ENCODE assay signal across 11 cellular contexts in the genomic region with DNA sequence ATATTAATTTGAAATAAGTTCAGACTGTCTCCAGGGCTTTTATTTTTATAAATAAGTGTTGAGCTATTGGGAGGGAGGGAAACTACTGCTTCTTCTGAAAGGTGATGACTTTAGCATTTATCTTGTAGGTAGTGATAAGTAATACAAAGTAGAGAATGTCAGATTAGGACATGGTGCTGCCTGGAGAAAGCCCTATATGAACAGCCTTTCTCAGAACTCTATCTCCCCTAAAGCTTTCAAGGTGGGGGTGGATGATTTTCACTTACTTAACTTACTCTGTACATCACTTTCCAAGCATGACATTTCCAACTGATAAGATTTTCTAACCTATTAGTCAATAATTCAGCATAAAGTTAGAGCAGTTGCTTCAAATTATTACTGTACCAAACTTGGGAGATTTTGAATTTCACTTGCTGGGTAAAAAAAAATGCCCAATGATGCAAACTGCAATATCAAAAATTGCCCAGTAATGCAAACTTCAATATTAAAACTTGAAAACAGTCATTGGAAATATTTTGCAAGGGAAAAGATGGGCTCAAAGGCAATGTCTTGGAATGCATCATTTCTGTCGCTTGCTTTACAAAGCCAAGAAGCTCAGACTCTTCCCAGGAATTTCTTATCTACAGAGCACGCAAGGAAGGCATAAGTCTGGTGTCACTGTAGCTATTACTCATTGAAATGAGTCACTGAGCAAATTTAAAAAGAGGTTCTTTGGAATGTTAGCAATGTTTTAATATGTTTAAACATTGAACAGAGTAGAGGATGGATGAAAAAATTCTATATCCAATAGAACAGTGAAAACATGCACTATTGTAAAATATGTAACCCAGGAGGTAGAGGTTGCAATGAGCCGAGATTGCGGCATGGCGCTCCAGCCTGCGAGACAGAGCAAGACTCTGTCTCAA.
DNase-seq lines count a peak whose midpoint lies in the region; ATAC-seq and TF ChIP-seq lines count a peak whose summit lies in the region.
"Had no signal": no experiment of that assay in that cellular context is flagged by ENCODE, and none has a peak within 500 bp of the region (broad histone marks: within the 10 kb centered on the region; RNA-seq: fewer than 3 reads in every experiment).

No MANE protein-coding gene starts in this region.

- DNase-seq in ELR (ENCODE audit: low read depth) (peak; percentile 98), PC-9 (peak; percentile 44 to 63), epithelial cell of proximal tubule (ENCODE audit: low read depth) (peak; percentile 69), putamen (ENCODE audit: low spot score) (peak; percentile 24), NCI-H524 (lab: John Stamatoyannopoulos, UW) (no peak), NCI-H446 treated with DMSO at 0.1 percent for 48 hours (lab: John Stamatoyannopoulos, UW) (no peak)
- DNase-seq in activated T-cell treated with anti-CD3 and anti-CD28 coated beads, Interleukin-2, amount 50 U/mL, for 72 hours, result no peak
- DNase-seq: activated T-cell treated with anti-CD3 and anti-CD28 coated beads, Interleukin-2, amount 50 U/mL, for 24 hours; central memory CD4-positive, alpha-beta T cell had no signal

- no peak for ATAC-seq in activated CD4-positive, CD25-positive, alpha-beta regulatory T cell treated with anti-CD3 and anti-CD28 coated beads, Interleukin-2, amount 50 U/mL, for 24 hours
- no peak for ATAC-seq in activated T-cell treated with anti-CD3 and anti-CD28 coated beads, Interleukin-2, amount 50 U/mL, for 72 hours (replicated peaks in 1 of 2)
- ATAC-seq: stimulated activated effector memory CD8-positive, alpha-beta T cell treated with anti-CD3 and anti-CD28 coated beads, Interleukin-12 subunit alpha, Interleukin-12 subunit beta, amount 100 ng/mL, for 72 hours had no signal

- H3K27me3 ChIP-seq in PC-9 (ENCODE audit: insufficient read depth, low read depth), result no peaks in the 10 kb centered on the region

- H3K79me2 ChIP-seq in PC-9 (ENCODE audit: low read depth), result no peaks in the 10 kb centered on the region

- no peaks in the 10 kb centered on the region for H4K20me1 ChIP-seq in PC-9 (ENCODE audit: insufficient read depth)

- no peaks in the 10 kb centered on the region for H3K36me3 Mint-ChIP-seq in activated T-cell treated with anti-CD3 and anti-CD28 coated beads, Interleukin-2, amount 50 U/mL, for 72 hours (ENCODE audit: insufficient read depth in 2 of 2)
- H3K36me3 Mint-ChIP-seq: stimulated activated effector memory CD8-positive, alpha-beta T cell treated with anti-CD3 and anti-CD28 coated beads, Interleukin-12 subunit alpha, Interleukin-12 subunit beta, amount 100 ng/mL, for 72 hours had no signal

- H3K36me3 ChIP-seq in PC-9 (ENCODE audit: low read depth), result no peaks in the 10 kb centered on the region

- H3K27ac Mint-ChIP-seq in activated T-cell treated with anti-CD3 and anti-CD28 coated beads, Interleukin-2, amount 50 U/mL, for 72 hours, result no peak overlapping the region
- H3K27ac Mint-ChIP-seq: activated T-cell treated with anti-CD3 and anti-CD28 coated beads, Interleukin-2, amount 50 U/mL, for 24 hours; stimulated activated effector memory CD8-positive, alpha-beta T cell treated with anti-CD3 and anti-CD28 coated beads, Interleukin-12 subunit alpha, Interleukin-12 subunit beta, amount 100 ng/mL, for 72 hours had no signal

- H3K4me3 Mint-ChIP-seq in activated T-cell treated with anti-CD3 and anti-CD28 coated beads, Interleukin-2, amount 50 U/mL, for 72 hours, result no peak overlapping the region
- H3K4me3 Mint-ChIP-seq: activated T-cell treated with anti-CD3 and anti-CD28 coated beads, Interleukin-2, amount 50 U/mL, for 24 hours; stimulated activated effector memory CD8-positive, alpha-beta T cell treated with anti-CD3 and anti-CD28 coated beads, Interleukin-12 subunit alpha, Interleukin-12 subunit beta, amount 100 ng/mL, for 72 hours had no signal

- no peak overlapping the region for H3K4me2 ChIP-seq in PC-9

- no peak overlapping the region for H3K27ac ChIP-seq in PC-9

- no peaks in the 10 kb centered on the region for H3K9me2 ChIP-seq in PC-9 (ENCODE audit: insufficient read depth)

- POLR2A ChIA-PET in PC-9 (lab: Charles Lee; ENCODE audit: unreplicated experiment), result interaction anchor here (0.6 kb wide), 2 partner anchors 9 to 1149 kb away, joined by 3 read pairs; no protein-coding TSS in a partner anchor

- H3K9me3 Mint-ChIP-seq in activated T-cell treated with anti-CD3 and anti-CD28 coated beads, Interleukin-2, amount 50 U/mL, for 72 hours, result no peaks in the 10 kb centered on the region
- H3K9me3 Mint-ChIP-seq: activated T-cell treated with anti-CD3 and anti-CD28 coated beads, Interleukin-2, amount 50 U/mL, for 24 hours had no signal

- intact Hi-C loops in PC-9 (cut with micrococcal nuclease; ENCODE audit: unreplicated experiment), result loop anchor here (2.0 to 10.0 kb wide), 5 partner anchors 66 to 266 kb away; no protein-coding TSS in a partner anchor

- H3K27me3 Mint-ChIP-seq in activated T-cell treated with anti-CD3 and anti-CD28 coated beads, Interleukin-2, amount 50 U/mL, for 72 hours (ENCODE audit: low read depth), result no peaks in the 10 kb centered on the region
- H3K27me3 Mint-ChIP-seq: activated T-cell treated with anti-CD3 and anti-CD28 coated beads, Interleukin-2, amount 50 U/mL, for 24 hours had no signal

- no peak overlapping the region for H2AFZ ChIP-seq in PC-9

- H3K4me1 ChIP-seq in PC-9 (replicated peaks; ENCODE audit: insufficient read depth), result no peaks in the 10 kb centered on the region

- no peaks in the 10 kb centered on the region for H3K4me1 Mint-ChIP-seq in activated T-cell treated with anti-CD3 and anti-CD28 coated beads, Interleukin-2, amount 50 U/mL, for 72 hours (ENCODE audit: low read depth)
- H3K4me1 Mint-ChIP-seq: stimulated activated effector memory CD8-positive, alpha-beta T cell treated with anti-CD3 and anti-CD28 coated beads, Interleukin-12 subunit alpha, Interleukin-12 subunit beta, amount 100 ng/mL, for 72 hours had no signal

- no TSS peak for BruUV-seq in PC-9 (replicated peaks; lab: Mats Ljungman, UMichigan)

- CTCF ChIA-PET in PC-9 (lab: Charles Lee), result interaction anchor here (0.7 kb wide), 1 partner anchor 19 kb away, joined by 3 read pairs; no protein-coding TSS in a partner anchor

- H3F3A ChIP-seq in PC-9 (ENCODE audit: insufficient read depth, low read depth), result no peaks in the 10 kb centered on the region

- no peak for TF ChIP-seq CTCF in PC-9 (conservative IDR thresholded peaks at IDR 0.05)
- TF ChIP-seq CTCF in epithelial cell of proximal tubule (conservative IDR thresholded peaks at IDR 0.05; ENCODE audit: low read depth, low read length), result no peak

- no peaks in the 10 kb centered on the region for H3K9me3 ChIP-seq in PC-9 (ENCODE audit: insufficient read depth, low read depth)

- H3K4me3 ChIP-seq in PC-9 (no peak overlapping the region), epithelial cell of proximal tubule (ENCODE audit: low read depth, low read length) (no peak overlapping the region)

Comparison
In these comparisons a context has a peak if more than half of its experiments do, and no peak if none do; other contexts are left out.
1. DNase-seq: peak in ELR (single experiment), PC-9 (2 of 2), epithelial cell of proximal tubule (single experiment) and putamen (single experiment); none in NCI-H524 (0 of 2), NCI-H446 treated with DMSO at 0.1 percent for 48 hours (single experiment) and activated T-cell treated with anti-CD3 and anti-CD28 coated beads, Interleukin-2, amount 50 U/mL, for 72 hours (0 of 2).